In the genomic region with DNA sequence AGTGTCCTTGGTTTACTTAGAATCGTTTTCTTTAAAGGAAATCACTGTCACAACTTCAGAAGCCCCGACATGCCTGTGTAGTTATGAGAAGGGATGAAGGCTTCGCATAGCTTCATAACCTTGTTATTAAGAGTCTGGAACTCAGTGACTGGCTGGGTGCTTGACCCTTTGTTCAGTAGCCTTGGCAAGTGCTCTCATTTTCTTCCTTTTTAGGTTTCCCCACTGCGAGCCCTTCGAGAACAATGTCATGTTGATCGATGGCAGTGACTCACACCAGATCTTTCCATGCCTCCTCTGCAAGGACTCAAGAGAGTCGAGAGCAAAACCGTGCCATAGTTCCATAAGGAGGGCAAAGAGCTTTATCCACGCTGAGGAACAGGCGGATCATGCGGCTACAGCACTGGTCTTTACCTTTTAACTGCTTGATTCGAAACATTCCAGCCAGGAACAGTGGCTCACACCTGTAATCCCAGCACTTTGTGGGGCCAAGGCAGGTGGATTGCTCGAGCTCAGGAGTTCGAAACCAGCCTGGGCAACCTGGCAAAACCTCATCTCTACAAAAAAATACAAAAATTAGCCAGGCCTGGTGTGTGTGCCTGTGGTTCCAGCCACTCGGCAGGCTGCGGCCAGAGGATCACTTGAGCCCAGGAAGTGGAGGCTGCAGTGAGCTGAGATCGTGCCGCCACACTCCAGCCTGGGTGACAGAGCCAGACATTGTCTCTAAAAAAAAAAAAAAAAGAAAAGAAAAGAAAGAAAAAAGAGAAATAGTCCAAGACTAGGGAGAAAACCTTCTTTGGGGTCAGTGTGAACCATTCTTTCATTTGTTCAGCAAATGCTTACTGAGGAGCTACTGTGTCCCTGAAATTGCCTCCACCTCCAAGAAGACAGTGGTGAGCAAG, we compare ENCODE assay signal across 8 cellular contexts.
DNase-seq lines count a peak whose midpoint lies in the region; ATAC-seq lines count a peak whose summit lies in the region.

No MANE protein-coding gene starts in this region.

- intact Hi-C loops in right cardiac atrium (cut with DNase I), result no loop called here

- H3K36me3 Mint-ChIP-seq in activated naive CD8-positive, alpha-beta T cell treated with anti-CD3 and anti-CD28 coated beads for 36 hours, result no peaks in the 10 kb centered on the region

- H3K4me3 ChIP-seq in right cardiac atrium (ENCODE audit: low read length), result no peak overlapping the region
- no peak overlapping the region for H3K4me3 ChIP-seq in GM23248

- in situ Hi-C loops in GM23248 (cut with MboI), result no loop called here

- no peaks in the 10 kb centered on the region for H4K20me1 ChIP-seq in GM23248 (ENCODE audit: insufficient read depth)

- ATAC-seq in right cardiac atrium, result peak; percentile 81 to 89
- no peak for ATAC-seq in HG03457 (IDR thresholded peaks at IDR 0.05; ENCODE audit: unreplicated experiment)
- ATAC-seq in HG02571 (IDR thresholded peaks at IDR 0.05; ENCODE audit: unreplicated experiment), result no peak

- H3F3A ChIP-seq in GM23248 (ENCODE audit: insufficient read depth), result peaks cover 4% of the 10 kb centered on the region; the same call in 1 of the 2 replicates

- no peak overlapping the region for H3K9ac ChIP-seq in GM23248

- no peaks in the 10 kb centered on the region for H3K79me2 ChIP-seq in GM23248 (ENCODE audit: insufficient read depth)

- 52% methylated on average over 18 of the region's 18 CpGs for WGBS in right cardiac atrium
- WGBS in GM23248 (ENCODE audit: low coverage in 1 of 2, low lambda C conversion rate in 2 of 2, missing lambda C conversion rate in 2 of 2), 2 experiments, result 86 to 90% methylated on average over 18 of the region's 18 CpGs

- no peak overlapping the region for H3K4me3 Mint-ChIP-seq in activated naive CD8-positive, alpha-beta T cell treated with anti-CD3 and anti-CD28 coated beads for 36 hours

- peak overlapping the region; percentile 82 for H3K27ac ChIP-seq in right cardiac atrium (ENCODE audit: low read length)
- no peak overlapping the region for H3K27ac ChIP-seq in GM23248

- H3K4me1 ChIP-seq in right cardiac atrium (ENCODE audit: control insufficient read depth, insufficient read depth, low read length), result peaks cover 13% of the 10 kb centered on the region
- H3K4me1 ChIP-seq in GM23248 (ENCODE audit: insufficient read depth), result peaks cover 14% of the 10 kb centered on the region

- no peaks in the 10 kb centered on the region for H3K9me3 ChIP-seq in right cardiac atrium (ENCODE audit: control insufficient read depth, low read length)
- no peaks in the 10 kb centered on the region for H3K9me3 ChIP-seq in GM23248 (ENCODE audit: low read depth)

- H2AFZ ChIP-seq in GM23248, result no peak overlapping the region

- H3K27me3 ChIP-seq in right cardiac atrium (ENCODE audit: control insufficient read depth, insufficient read depth) (no peaks in the 10 kb centered on the region), GM23248 (replicated peaks; ENCODE audit: insufficient read depth) (no peaks in the 10 kb centered on the region)

- no peaks in the 10 kb centered on the region for H3K9me3 Mint-ChIP-seq in activated naive CD8-positive, alpha-beta T cell treated with anti-CD3 and anti-CD28 coated beads for 36 hours

- H3K4me2 ChIP-seq in GM23248 (ENCODE audit: unreplicated experiment), result no peak overlapping the region

- peaks cover 9% of the 10 kb centered on the region for H3K4me1 Mint-ChIP-seq in activated naive CD8-positive, alpha-beta T cell treated with anti-CD3 and anti-CD28 coated beads for 36 hours

- DNase-seq in GM03348 (ENCODE audit: low spot score) (peak; percentile 59), right cardiac atrium (peak in 2 of 3 donors; percentile 50 to 63), renal cortical epithelial cell (ENCODE audit: low read depth) (peak; percentile 95), GM23248 (no peak), NCI-H1105 treated with DMSO at 0.1 percent for 48 hours (lab: John Stamatoyannopoulos, UW) (no peak)
- no peak for DNase-seq in activated naive CD8-positive, alpha-beta T cell treated with anti-CD3 and anti-CD28 coated beads for 36 hours

- H3K27me3 Mint-ChIP-seq in activated naive CD8-positive, alpha-beta T cell treated with anti-CD3 and anti-CD28 coated beads for 36 hours, result peaks cover 44% of the 10 kb centered on the region

- no peaks in the 10 kb centered on the region for H3K36me3 ChIP-seq in GM23248 (ENCODE audit: low read depth)

- H3K27ac Mint-ChIP-seq in activated naive CD8-positive, alpha-beta T cell treated with anti-CD3 and anti-CD28 coated beads for 36 hours, result peak overlapping the region; percentile 39

- no peaks in the 10 kb centered on the region for H3K9me2 ChIP-seq in GM23248 (ENCODE audit: insufficient read depth)

Comparison
In these comparisons a context has a peak if more than half of its experiments do, and no peak if none do; other contexts are left out.
1. DNase-seq: peak in GM03348 (single experiment), right cardiac atrium (2 of 3) and renal cortical epithelial cell (single experiment); none in activated naive CD8-positive, alpha-beta T cell treated with anti-CD3 and anti-CD28 coated beads for 36 hours (single experiment), GM23248 (single experiment) and NCI-H1105 treated with DMSO at 0.1 percent for 48 hours (single experiment).
2. ATAC-seq: peak in right cardiac atrium (2 of 2); none in HG03457 (single experiment) and HG02571 (single experiment).